18 cellular contexts compared by ENCODE assay signal in the genomic region with DNA sequence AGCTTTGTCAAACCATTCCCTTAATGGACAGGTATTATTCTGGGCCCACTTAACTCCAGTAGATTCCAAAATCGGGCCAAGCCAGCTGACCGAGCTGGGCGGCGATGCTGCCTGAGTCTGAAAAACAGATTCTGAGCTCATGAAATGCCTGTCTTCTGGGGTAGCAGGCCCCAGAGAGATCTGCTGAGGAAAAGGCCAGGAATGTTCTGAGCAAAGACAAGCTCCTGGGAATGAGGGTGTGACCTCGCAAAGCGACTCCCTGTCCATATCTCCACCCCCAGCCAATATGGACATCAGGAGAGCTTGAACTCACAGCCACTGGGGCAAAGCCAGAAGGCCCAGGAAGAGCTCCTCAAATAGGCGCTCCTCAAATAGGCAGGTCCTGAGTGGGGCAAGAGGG. TPM values are rescaled to one million over a fixed set of nuclear protein-coding genes. Genes with fewer than 3 reads are reported as not detected.
DNase-seq lines count a peak whose midpoint lies in the region; ATAC-seq, FAIRE-seq and TF ChIP-seq lines count a peak whose summit lies in the region.
"Had no signal": no experiment of that assay in that cellular context is flagged by ENCODE, and none has a peak within 500 bp of the region (broad histone marks: within the 10 kb centered on the region; RNA-seq: fewer than 3 reads in every experiment).

No MANE protein-coding gene starts in this region.

- intact Hi-C loops in left lung (cut with DNase I) (no loop called here), gastrocnemius medialis (cut with DNase I; ENCODE audit: low total_unique reads) (no loop called here), aorta (cut with DNase I) (loop anchor here (5.0 to 10.0 kb wide), 2 partner anchors 45 to 187 kb away; no protein-coding TSS in a partner anchor)

- peaks cover 0 to 11% of the 10 kb centered on the region in 2 donors for H3K4me1 ChIP-seq in esophagus (ENCODE audit: control insufficient read depth in 2 of 2, insufficient read depth in 2 of 2, low read length in 1 of 2)
- peaks cover 8 to 28% of the 10 kb centered on the region in 2 donors for H3K4me1 ChIP-seq in left lung
- H3K4me1 ChIP-seq in gastrocnemius medialis = peaks cover 90 to 97% of the 10 kb centered on the region in 2 donors
- no peaks in the 10 kb centered on the region for H3K4me1 ChIP-seq in aorta (ENCODE audit: control insufficient read depth in 1 of 2, insufficient read depth in 2 of 2, low read length in 2 of 2)
- H3K4me1 ChIP-seq: pancreas had no signal

- no peak for TF ChIP-seq POLR2A in gastrocnemius medialis (IDR thresholded peaks at IDR 0.05)

- ATAC-seq in left lung (no peak), gastrocnemius medialis (no peak), aorta (ENCODE audit: low FRiP score) (peak; percentile 33)
- ATAC-seq: activated CD8-positive, alpha-beta T cell treated with anti-CD3 and anti-CD28 coated beads, Interleukin-2, amount 10 ng/mL, durations not matched to agents 7 days and 5 days; activated naive CD8-positive, alpha-beta T cell treated with anti-CD3 and anti-CD28 coated beads, Interleukin-2, amount 50 U/mL, for 24 hours had no signal

- DNase-seq in left lung = no peak
- DNase-seq in gastrocnemius medialis = peak in 1 of 2 donors; percentile 52
- peak in 1 of 2 donors; percentile 66 for DNase-seq in aorta
- no peak for DNase-seq in stimulated activated CD4-positive, alpha-beta T cell treated with anti-CD3 and anti-CD28 coated beads, Interleukin-4, amount 100 ng/mL, for 1 hour
- DNase-seq in stimulated activated CD4-positive, alpha-beta T cell treated with anti-CD3 and anti-CD28 coated beads, Interleukin-12 subunit alpha, Interleukin-12 subunit beta, amount 100 ng/mL, for 4 hours = no peak
- DNase-seq in RCC 7860 (ENCODE audit: low spot score) = no peak
- DNase-seq: activated CD8-positive, alpha-beta T cell treated with anti-CD3 and anti-CD28 coated beads, Interleukin-2, amount 10 ng/mL, durations not matched to agents 7 days and 5 days; activated naive CD8-positive, alpha-beta T cell treated with anti-CD3 and anti-CD28 coated beads, Interleukin-2, amount 50 U/mL, for 24 hours; DMS 273 treated with DMSO at 0.1 percent for 48 hours; islet precursor cell; mucosa of descending colon; MV-4-11; NCI-H2081; RPMI8226; stimulated activated naive CD4-positive, alpha-beta T cell treated with Interleukin-2 at 50 U/mL for 16 hours had no signal

- TF ChIP-seq CTCF in left lung (IDR thresholded peaks at IDR 0.05) (no peak), gastrocnemius medialis (IDR thresholded peaks at IDR 0.05 in 4 of 5, conservative IDR thresholded peaks at IDR 0.05 in 1 of 5) (no peak)

- no peaks in the 10 kb centered on the region for H3K36me3 ChIP-seq in esophagus (ENCODE audit: control insufficient read depth in 2 of 2, insufficient read depth in 2 of 2, low read length in 1 of 2)
- no peaks in the 10 kb centered on the region for H3K36me3 ChIP-seq in left lung
- H3K36me3 ChIP-seq in gastrocnemius medialis = no peaks in the 10 kb centered on the region
- H3K36me3 ChIP-seq in aorta (ENCODE audit: control insufficient read depth in 1 of 2, insufficient read depth in 2 of 2, low read length in 1 of 2) = no peaks in the 10 kb centered on the region
- H3K36me3 ChIP-seq: pancreas had no signal

- no peaks in the 10 kb centered on the region for H3K9me3 ChIP-seq in esophagus (ENCODE audit: control insufficient read depth in 2 of 2, insufficient read depth in 1 of 2, low read depth in 1 of 2, low read length in 1 of 2)
- H3K9me3 ChIP-seq in left lung = no peaks in the 10 kb centered on the region
- H3K9me3 ChIP-seq in gastrocnemius medialis = no peaks in the 10 kb centered on the region
- H3K9me3 ChIP-seq in aorta (ENCODE audit: control insufficient read depth, low read length) = no peaks in the 10 kb centered on the region
- H3K9me3 ChIP-seq: mucosa of descending colon, pancreas had no signal

- WGBS in esophagus, 2 donors = 80 to 91% methylated on average over 7 of the region's 7 CpGs
- 7 to 15% methylated on average over 7 of the region's 7 CpGs for WGBS in aorta, 2 donors

- peak overlapping the region; percentile 75 to 85 for H3K27ac ChIP-seq in esophagus (ENCODE audit: low read depth in 2 of 2, low read length in 1 of 2)
- peak overlapping the region; percentile 53 to 69 for H3K27ac ChIP-seq in left lung
- H3K27ac ChIP-seq in gastrocnemius medialis = peak overlapping the region; percentile 87 to 98 (median 96)
- peak overlapping the region; percentile 47 to 74 for H3K27ac ChIP-seq in aorta (ENCODE audit: low read depth in 1 of 2, low read length in 2 of 2)

- H3K4me3 ChIP-seq in esophagus (ENCODE audit: low read depth in 1 of 2, low read length in 2 of 2) (no peak overlapping the region), left lung (no peak overlapping the region), gastrocnemius medialis (no peak overlapping the region), aorta (ENCODE audit: low read length in 2 of 2) (no peak overlapping the region)
- H3K4me3 ChIP-seq: mucosa of descending colon, pancreas had no signal

- H3K27me3 ChIP-seq in esophagus (ENCODE audit: control insufficient read depth in 1 of 2, insufficient read depth in 2 of 2, low read length in 2 of 2) (peaks cover 0 to 1% of the 10 kb centered on the region in 2 donors), left lung (peaks cover 0 to 2% of the 10 kb centered on the region in 2 donors), gastrocnemius medialis (no peaks in the 10 kb centered on the region), aorta (ENCODE audit: control insufficient read depth in 1 of 2, insufficient read depth in 2 of 2, low read length in 1 of 2) (no peaks in the 10 kb centered on the region)
- H3K27me3 ChIP-seq: pancreas had no signal

- in situ Hi-C loops in gastrocnemius medialis (cut with MboI; ENCODE audit: low sequenced_read_pairs in 4 of 4) = no loop called here

- FAIRE-seq in RCC 7860 (lab: Jason Lieb, UNC) = no peak
- FAIRE-seq: pancreas had no signal

RNA-seq across cellular contexts. Expression of a gene that starts 23.7 kb away (rescaled TPM):
- polyA plus RNA-seq in esophagus (under 1 TPM; 0.53 to 0.67 TPM), aorta (1 to 10 TPM; 3.1 to 7.6 TPM)
- total RNA-seq in left lung (1 to 10 TPM; 7.8 to 8.2 TPM), gastrocnemius medialis (10 to 100 TPM in 3 of 4 donors, 1 to 10 TPM in 1; 8.4 to 15.8 (median 12.5) TPM), aorta (10 to 100 TPM; 12.5 to 43.1 TPM)
- total RNA-seq: activated CD8-positive, alpha-beta T cell treated with anti-CD3 and anti-CD28 coated beads, Interleukin-2, amount 10 ng/mL, durations not matched to agents 7 days and 5 days had no signal
- polyA plus RNA-seq: IgD-negative memory B cell had no signal

Comparison
In these comparisons a context has a peak if more than half of its experiments do, and no peak if none do; other contexts are left out.
1. intact Hi-C loops: an anchor here in aorta (5.0 to 10.0 kb wide); none called in left lung and gastrocnemius medialis.